Comparison of ENCODE assay signal across 2 cellular contexts in the genomic region with DNA sequence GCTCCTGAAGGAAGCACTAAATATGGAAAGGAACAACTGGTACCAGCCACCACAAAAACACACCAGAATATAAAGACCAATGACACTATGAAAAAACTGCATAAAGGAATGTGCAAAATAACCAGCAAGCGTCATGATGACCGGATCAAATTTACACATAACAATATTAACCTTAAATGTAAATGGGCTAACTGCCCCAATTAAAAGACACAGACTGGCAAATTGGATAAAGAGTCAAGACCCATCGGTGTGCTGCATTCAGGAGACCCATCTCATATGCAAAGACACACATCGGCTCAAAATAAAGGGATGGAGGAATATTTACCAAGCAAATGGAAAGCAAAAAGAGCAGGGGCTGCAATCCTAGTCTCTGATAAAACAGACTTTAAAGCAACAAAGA. TPM values are rescaled to one million over a fixed set of nuclear protein-coding genes. Genes with fewer than 3 reads are reported as not detected.
"Had no signal": no experiment of that assay in that cellular context is flagged by ENCODE, and none has a peak within 500 bp of the region (broad histone marks: within the 10 kb centered on the region; RNA-seq: fewer than 3 reads in every experiment).

No MANE protein-coding gene starts in this region.

RNA-seq across cellular contexts. Expression of a gene that starts 21.4 kb away (rescaled TPM):
- total RNA-seq: G401, GM12878 had no signal
